27 cellular contexts compared by ENCODE assay signal in genomic region chr7:130840599-130840998, GRCh38.
"Had no signal": no experiment of that assay in that cellular context is flagged by ENCODE, and none has a peak within 500 bp of the region (broad histone marks: within the 10 kb centered on the region; RNA-seq: fewer than 3 reads in every experiment).

No MANE protein-coding gene starts in this region.

- H3K79me2 ChIP-seq: hepatocyte had no signal

- H3K27me3 ChIP-seq: adrenal gland, ascending aorta, brain microvascular endothelial cell, foreskin keratinocyte, hepatocyte had no signal

- H3K36me3 ChIP-seq: adrenal gland, ascending aorta, brain microvascular endothelial cell, lower lobe of right lung, sigmoid colon, thoracic aorta had no signal

- H3K27ac ChIP-seq: adrenal gland, ascending aorta, brain microvascular endothelial cell, hepatocyte, lower lobe of right lung, sigmoid colon, thoracic aorta had no signal

- H3K36me3 Mint-ChIP-seq: immature natural killer cell, naive B cell, type B pancreatic cell had no signal

- H3K27ac Mint-ChIP-seq: activated B cell treated with CpG ODN at 0.5 μM for 24 hours; activated CD4-positive, alpha-beta T cell treated with anti-CD3 and anti-CD28 coated beads for 36 hours; activated naive CD4-positive, alpha-beta T cell treated with anti-CD3 and anti-CD28 coated beads, Interleukin-2, amount 50 U/mL, for 72 hours; dendritic cell treated with granulocyte-macrophage colony-stimulating factor and Interleukin-4, amounts not matched to agents 40 ng/mL and 50 ng/mL, for 4 days; immature natural killer cell; progenitor cell of endocrine pancreas; T-helper 17 cell; type B pancreatic cell had no signal

- H3K4me2 ChIP-seq: hepatocyte had no signal

- H3K4me3 Mint-ChIP-seq: activated CD4-positive, alpha-beta T cell treated with anti-CD3 and anti-CD28 coated beads for 36 hours; dendritic cell treated with granulocyte-macrophage colony-stimulating factor and Interleukin-4, amounts not matched to agents 40 ng/mL and 50 ng/mL, for 4 days; immature natural killer cell; T-helper 17 cell; type B pancreatic cell had no signal

- H3K9me3 Mint-ChIP-seq: activated naive CD4-positive, alpha-beta T cell treated with anti-CD3 and anti-CD28 coated beads, Interleukin-2, amount 50 U/mL, for 72 hours; dendritic cell treated with granulocyte-macrophage colony-stimulating factor and Interleukin-4, amounts not matched to agents 40 ng/mL and 50 ng/mL, for 4 days; immature natural killer cell; naive B cell; type B pancreatic cell had no signal

- H3K4me3 ChIP-seq: adrenal gland, ascending aorta, hepatocyte, lower lobe of right lung, sigmoid colon, thoracic aorta had no signal

- H3K9me3 ChIP-seq: adrenal gland, ascending aorta, lower lobe of right lung, sigmoid colon, thoracic aorta had no signal

- H3K4me1 ChIP-seq: adrenal gland, ascending aorta, lower lobe of right lung, sigmoid colon had no signal

- DNase-seq: activated B cell treated with CpG ODN at 0.5 μM for 24 hours; activated CD4-positive, alpha-beta T cell treated with anti-CD3 and anti-CD28 coated beads for 36 hours; activated CD4-positive, alpha-beta T cell treated with anti-CD3 and anti-CD28 coated beads, Interleukin-2, amount 50 U/mL, for 4 hours; activated CD8-positive, alpha-beta memory T cell treated with anti-CD3 and anti-CD28 coated beads for 24 hours; activated CD8-positive, alpha-beta memory T cell treated with anti-CD3 and anti-CD28 coated beads, Interleukin-2, amount 50 U/mL, for 4 hours; adrenal gland; brain microvascular endothelial cell; caudate nucleus; effector CD4-positive, alpha-beta T cell; erythroblast; foreskin keratinocyte; immature natural killer cell; lower lobe of right lung; retina; sigmoid colon; stimulated activated CD4-positive, alpha-beta T cell treated with anti-CD3 and anti-CD28 coated beads, Interleukin-4, amount 100 ng/mL, for 1 hour; stimulated activated naive CD4-positive, alpha-beta T cell treated with Interleukin-2 at 50 U/mL for 16 hours; T-helper 17 cell had no signal

- H2AFZ ChIP-seq: hepatocyte had no signal

- ATAC-seq: activated CD4-positive, alpha-beta T cell treated with anti-CD3 and anti-CD28 coated beads for 36 hours; activated naive CD4-positive, alpha-beta T cell treated with anti-CD3 and anti-CD28 coated beads, Interleukin-2, amount 50 U/mL, for 72 hours; foreskin keratinocyte; left lobe of liver; lower lobe of right lung had no signal
